In the genomic region with DNA sequence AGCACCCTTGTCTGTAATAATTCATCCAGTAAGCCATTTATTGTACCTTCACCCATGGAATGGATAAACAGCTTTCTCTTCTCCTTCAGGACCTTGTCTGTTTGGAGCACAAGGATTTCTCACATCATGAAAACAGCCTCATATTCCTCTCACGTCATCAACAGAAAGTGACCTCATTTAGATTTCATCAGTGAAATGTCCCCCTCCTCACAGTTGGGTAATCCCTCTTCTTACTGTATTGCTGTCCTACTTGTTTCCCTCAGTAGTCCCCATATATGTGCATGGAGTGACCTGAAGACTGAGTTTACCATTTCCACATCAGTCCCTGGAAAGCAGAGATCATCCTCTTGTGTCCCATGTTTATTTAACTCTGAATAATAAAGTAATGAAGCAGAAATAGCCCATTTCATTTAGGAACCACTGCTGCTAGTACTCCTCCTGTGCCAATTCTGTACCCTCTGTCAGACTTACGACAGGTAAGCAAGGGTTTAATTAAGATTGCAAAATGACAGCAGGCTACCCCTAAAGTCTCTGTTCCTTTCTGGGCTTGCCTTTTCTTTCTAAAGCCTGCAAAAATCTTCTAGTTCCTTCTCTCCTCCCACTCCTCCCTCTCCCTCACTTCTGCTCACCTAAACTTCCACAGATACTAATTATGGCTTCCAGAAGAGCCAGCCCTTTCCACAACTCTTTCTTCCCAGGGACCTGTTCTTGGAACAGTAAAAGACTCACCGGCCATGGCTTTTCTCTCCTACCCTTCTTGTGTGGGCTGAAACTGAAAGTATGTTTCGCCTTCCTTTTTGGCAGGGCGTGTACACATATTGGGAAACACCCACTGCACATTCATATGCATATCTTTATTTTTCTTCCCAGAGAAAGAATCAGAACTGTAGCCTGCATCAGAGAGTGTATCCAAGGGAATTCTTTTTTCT, we compare ENCODE assay signal across 9 cellular contexts. TPM values are rescaled to one million over a fixed set of nuclear protein-coding genes. Genes with fewer than 3 reads are reported as not detected.
DNase-seq lines count a peak whose midpoint lies in the region; ATAC-seq lines count a peak whose summit lies in the region.
"Not testable (repeated sequence)": the region's sequence is repeated elsewhere in the genome, so short reads cannot be mapped to it uniquely, and the experiment has no call there.
"Had no signal": no experiment of that assay in that cellular context is flagged by ENCODE, and none has a peak within 500 bp of the region (broad histone marks: within the 10 kb centered on the region; RNA-seq: fewer than 3 reads in every experiment).

Gene CARD16, minus strand, starts transcription at position 774 of the 929 bp plus-strand sequence. Its CDS starts 38 bp downstream, at position 736.

- peaks cover 29% of the 10 kb centered on the region for H3K36me3 Mint-ChIP-seq in CD4-positive, CD25-positive, alpha-beta regulatory T cell

- H3K27ac Mint-ChIP-seq in CD4-positive, CD25-positive, alpha-beta regulatory T cell, result peak within 1 kb of the TSS; percentile 95 to 100 (median 99)

- peak within 1 kb of the TSS; percentile 93 to 99 (median 98) for H3K4me3 Mint-ChIP-seq in CD4-positive, CD25-positive, alpha-beta regulatory T cell

- H3K4me1 ChIP-seq in CD4-positive, CD25-positive, alpha-beta regulatory T cell (ENCODE audit: control insufficient read depth, insufficient read depth, low read length, poor library complexity, severe bottlenecking), result peaks cover 42% of the 10 kb centered on the region
- not testable (repeated sequence) for H3K4me1 ChIP-seq in effector memory CD4-positive, alpha-beta T cell (ENCODE audit: control insufficient read depth, insufficient read depth, low read length, poor library complexity, severe bottlenecking)

- H3K27me3 ChIP-seq in CD4-positive, CD25-positive, alpha-beta regulatory T cell (ENCODE audit: control insufficient read depth, insufficient read depth, low read length); effector memory CD4-positive, alpha-beta T cell (replicated peaks; ENCODE audit: control insufficient read depth, insufficient read depth, low read length, poor library complexity, severe bottlenecking): not testable (repeated sequence)

- peak in 2 of 3 donors; percentile 46 to 82 for DNase-seq in CD4-positive, CD25-positive, alpha-beta regulatory T cell
- peak; percentile 39 to 58 for DNase-seq in NOMO-1 (lab: John Stamatoyannopoulos, UW; ENCODE audit: unreplicated experiment in 2 of 2)
- DNase-seq in activated T-cell treated with anti-CD3 and anti-CD28 coated beads for 1 hour (ENCODE audit: low read depth), result peak; percentile 12
- peak in 1 of 3 donors; percentile 18 for DNase-seq in effector memory CD4-positive, alpha-beta T cell
- DNase-seq in lung microvascular endothelial cell (ENCODE audit: low read depth in 2 of 2), result peak; percentile 84 to 88
- peak; percentile 10 for DNase-seq in stimulated activated CD8-positive, alpha-beta memory T cell treated with anti-CD3 and anti-CD28 coated beads, Interleukin-12 subunit alpha, Interleukin-12 subunit beta, amount 100 ng/mL, for 1 hour (ENCODE audit: low read depth)

- peaks cover 21% of the 10 kb centered on the region for H3K36me3 ChIP-seq in CD4-positive, CD25-positive, alpha-beta regulatory T cell (ENCODE audit: control insufficient read depth, insufficient read depth, low read length)
- peaks cover 13% of the 10 kb centered on the region for H3K36me3 ChIP-seq in effector memory CD4-positive, alpha-beta T cell (ENCODE audit: control insufficient read depth, insufficient read depth, low read length)

- peak; percentile 78 to 81 for ATAC-seq in CD4-positive, CD25-positive, alpha-beta regulatory T cell (ENCODE audit: low read depth in 2 of 2)
- ATAC-seq in GM19351 (IDR thresholded peaks at IDR 0.05; ENCODE audit: unreplicated experiment), result peak; percentile 99
- ATAC-seq in HG03039 (IDR thresholded peaks at IDR 0.05; ENCODE audit: unreplicated experiment), result peak; percentile 100

- H3K27me3 Mint-ChIP-seq in CD4-positive, CD25-positive, alpha-beta regulatory T cell, result not testable (repeated sequence)

- peak within 1 kb of the TSS; percentile 97 for H3K4me3 ChIP-seq in CD4-positive, CD25-positive, alpha-beta regulatory T cell (ENCODE audit: low read depth, low read length)
- H3K4me3 ChIP-seq in effector memory CD4-positive, alpha-beta T cell (ENCODE audit: insufficient read depth, low read depth, low read length, poor library complexity, severe bottlenecking), result peak within 1 kb of the TSS; percentile 70

- not testable (repeated sequence) for H3K9me3 ChIP-seq in CD4-positive, CD25-positive, alpha-beta regulatory T cell (ENCODE audit: control insufficient read depth in 2 of 2, low read length in 2 of 2); effector memory CD4-positive, alpha-beta T cell (ENCODE audit: control insufficient read depth, low read length)

- H3K27ac ChIP-seq in CD4-positive, CD25-positive, alpha-beta regulatory T cell (ENCODE audit: insufficient read depth, low read length, poor library complexity, severe bottlenecking), result peak within 1 kb of the TSS; percentile 75
- peak within 1 kb of the TSS; percentile 75 for H3K27ac ChIP-seq in effector memory CD4-positive, alpha-beta T cell (ENCODE audit: insufficient read depth, low read length, poor library complexity, severe bottlenecking)

- H3K4me1 Mint-ChIP-seq in CD4-positive, CD25-positive, alpha-beta regulatory T cell, result peaks cover 37 to 66% (median 57%) of the 10 kb centered on the region in 4 donors

- not testable (repeated sequence) for H3K9me3 Mint-ChIP-seq in CD4-positive, CD25-positive, alpha-beta regulatory T cell

RNA-seq across cellular contexts. Expression of gene CARD16, which starts in this region (rescaled TPM):
- total RNA-seq in CD4-positive, CD25-positive, alpha-beta regulatory T cell, result 109 TPM
- 100 to 1,000 TPM; 318 to 445 (median 387) TPM for polyA plus RNA-seq in CD4-positive, CD25-positive, alpha-beta regulatory T cell
- total RNA-seq in lung microvascular endothelial cell, result 106 and 113 TPM in 2 replicates
- polyA plus RNA-seq: neural cell had no signal
